ENCODE assay signal across 20 cellular contexts in the genomic region with DNA sequence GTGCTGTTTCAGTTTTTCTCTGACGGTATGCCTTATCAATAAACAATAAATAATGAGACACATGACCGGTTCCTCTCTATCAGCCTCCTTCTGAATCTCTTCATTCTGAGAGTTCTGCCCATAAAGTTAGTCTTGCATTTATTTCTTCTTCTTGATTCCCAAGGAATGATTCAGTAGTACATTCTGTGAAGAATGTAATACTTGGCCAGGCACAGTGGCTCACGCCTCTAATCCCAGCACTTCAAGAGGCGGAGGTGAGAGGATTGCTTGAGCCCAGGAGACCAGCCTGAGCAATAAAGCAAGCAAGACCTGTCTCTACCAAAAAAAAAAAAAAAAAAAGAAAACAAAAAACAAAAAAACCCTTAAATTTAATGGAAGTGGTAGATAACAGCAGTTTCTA. TPM values are rescaled to one million over a fixed set of nuclear protein-coding genes. Genes with fewer than 3 reads are reported as not detected.
DNase-seq lines count a peak whose midpoint lies in the region; ATAC-seq and TF ChIP-seq lines count a peak whose summit lies in the region.
"Had no signal": no experiment of that assay in that cellular context is flagged by ENCODE, and none has a peak within 500 bp of the region (broad histone marks: within the 10 kb centered on the region; RNA-seq: fewer than 3 reads in every experiment).

No MANE protein-coding gene starts in this region.

- no peaks in the 10 kb centered on the region for H3K36me3 Mint-ChIP-seq in endodermal cell (ENCODE audit: low read depth)
- no peaks in the 10 kb centered on the region for H3K36me3 Mint-ChIP-seq in activated naive CD4-positive, alpha-beta T cell treated with anti-CD3 and anti-CD28 coated beads, Interleukin-2, amount 10 ng/mL, durations not matched to agents 7 days and 5 days
- H3K36me3 Mint-ChIP-seq: WTC11 had no signal

- no peaks in the 10 kb centered on the region for H3K36me3 ChIP-seq in endodermal cell (ENCODE audit: control insufficient read depth, insufficient read depth, low read length)
- H3K36me3 ChIP-seq in psoas muscle (ENCODE audit: insufficient read depth in 1 of 2, low read depth in 1 of 2) = no peaks in the 10 kb centered on the region
- H3K36me3 ChIP-seq: SJCRH30 had no signal

- no peaks in the 10 kb centered on the region for H3K27me3 Mint-ChIP-seq in endodermal cell (ENCODE audit: insufficient read depth)
- H3K27me3 Mint-ChIP-seq in activated naive CD4-positive, alpha-beta T cell treated with anti-CD3 and anti-CD28 coated beads, Interleukin-2, amount 10 ng/mL, durations not matched to agents 7 days and 5 days = no peaks in the 10 kb centered on the region
- H3K27me3 Mint-ChIP-seq: activated naive CD8-positive, alpha-beta T cell; T-helper 17 cell had no signal

- H3K4me3 ChIP-seq in endodermal cell (ENCODE audit: low read length) (peak overlapping the region; percentile 61), psoas muscle (peak overlapping the region; percentile 14)
- H3K4me3 ChIP-seq: BLaER1 treated with 17β-estradiol and CSF1 and Interleukin-3, amounts not matched to agents 10 nM and 100 nM; SJCRH30; testis had no signal

- DNase-seq in COLO668 (lab: John Stamatoyannopoulos, UW; ENCODE audit: unreplicated experiment) = peak; percentile 5
- peak; percentile 49 for DNase-seq in G401 (ENCODE audit: low spot score)
- peak; percentile 69 for DNase-seq in endodermal cell
- no peak for DNase-seq in psoas muscle
- DNase-seq in activated naive CD4-positive, alpha-beta T cell treated with anti-CD3 and anti-CD28 coated beads, Interleukin-2, amount 10 ng/mL, durations not matched to agents 7 days and 5 days = no peak
- DNase-seq in RKO (ENCODE audit: low spot score) = no peak
- DNase-seq in cortex of kidney (lab: John Stamatoyannopoulos, UW) = no peak
- DNase-seq: activated CD8-positive, alpha-beta T cell treated with anti-CD3 and anti-CD28 coated beads, Interleukin-2, amount 10 ng/mL, durations not matched to agents 7 days and 5 days; activated T-cell treated with anti-CD3 and anti-CD28 coated beads, Interleukin-2, amount 50 U/mL, for 48 hours; DMS153; hippocampal formation; NCI-H226; occipital lobe; SJCRH30; T-helper 17 cell; testis had no signal

- H3K9me3 ChIP-seq in endodermal cell (ENCODE audit: control insufficient read depth, low read length) (no peaks in the 10 kb centered on the region), psoas muscle (no peaks in the 10 kb centered on the region)
- H3K9me3 ChIP-seq: BLaER1 treated with 17β-estradiol and CSF1 and Interleukin-3, amounts not matched to agents 10 nM and 100 nM; SJCRH30; testis had no signal

- H3K4me3 Mint-ChIP-seq in endodermal cell = peak overlapping the region; percentile 26
- no peak overlapping the region for H3K4me3 Mint-ChIP-seq in activated naive CD4-positive, alpha-beta T cell treated with anti-CD3 and anti-CD28 coated beads, Interleukin-2, amount 10 ng/mL, durations not matched to agents 7 days and 5 days
- H3K4me3 Mint-ChIP-seq: activated CD8-positive, alpha-beta T cell treated with anti-CD3 and anti-CD28 coated beads, Interleukin-2, amount 10 ng/mL, durations not matched to agents 7 days and 5 days; activated naive CD8-positive, alpha-beta T cell; T-helper 17 cell; WTC11 had no signal

- H3K4me1 Mint-ChIP-seq in endodermal cell = peaks cover 51% of the 10 kb centered on the region
- no peaks in the 10 kb centered on the region for H3K4me1 Mint-ChIP-seq in activated naive CD4-positive, alpha-beta T cell treated with anti-CD3 and anti-CD28 coated beads, Interleukin-2, amount 10 ng/mL, durations not matched to agents 7 days and 5 days

- no peak for TF ChIP-seq CTCF in endodermal cell (conservative IDR thresholded peaks at IDR 0.05)
- no peak for TF ChIP-seq CTCF in psoas muscle (IDR thresholded peaks at IDR 0.05)

- no peak overlapping the region for H3K9ac ChIP-seq in endodermal cell (ENCODE audit: extremely low read depth, low read length, poor library complexity, severe bottlenecking)
- H3K9ac ChIP-seq: BLaER1 treated with 17β-estradiol and CSF1 and Interleukin-3, amounts not matched to agents 10 nM and 100 nM had no signal

- in situ Hi-C loops in G401 (cut with HindIII; ENCODE audit: low sequenced_read_pairs) = no loop called here

- no peak overlapping the region for H3K27ac Mint-ChIP-seq in endodermal cell
- no peak overlapping the region for H3K27ac Mint-ChIP-seq in activated naive CD4-positive, alpha-beta T cell treated with anti-CD3 and anti-CD28 coated beads, Interleukin-2, amount 10 ng/mL, durations not matched to agents 7 days and 5 days
- H3K27ac Mint-ChIP-seq: activated CD8-positive, alpha-beta T cell treated with anti-CD3 and anti-CD28 coated beads, Interleukin-2, amount 10 ng/mL, durations not matched to agents 7 days and 5 days; activated naive CD8-positive, alpha-beta T cell; WTC11 had no signal

- H3K27me3 ChIP-seq in endodermal cell (ENCODE audit: control insufficient read depth, insufficient read depth, low read length, poor library complexity, severe bottlenecking) (no peaks in the 10 kb centered on the region), psoas muscle (ENCODE audit: insufficient read depth in 3 of 3, low read length in 2 of 3) (no peaks in the 10 kb centered on the region)
- H3K27me3 ChIP-seq: BLaER1 treated with 17β-estradiol and CSF1 and Interleukin-3, amounts not matched to agents 10 nM and 100 nM; SJCRH30; testis had no signal

- ATAC-seq in psoas muscle = peak in 2 of 4 donors; percentile 80 to 81
- ATAC-seq: activated CD8-positive, alpha-beta T cell treated with anti-CD3 and anti-CD28 coated beads, Interleukin-2, amount 10 ng/mL, durations not matched to agents 7 days and 5 days; HCT116; T-helper 17 cell; WTC11 had no signal

- WGBS in endodermal cell (ENCODE audit: insufficient coverage in 1 of 2, insufficient read length in 1 of 2), 2 experiments = 75 to 78% methylated on average over 2 to 4 of the region's 4 CpGs
- 48 to 92% (median 78%) methylated on average over 4 of the region's 4 CpGs for whole genome bisulfite sequencing in psoas muscle, 3 donors

- H3K4me1 ChIP-seq in endodermal cell (ENCODE audit: control insufficient read depth, insufficient read depth, low read length) = peaks cover 8% of the 10 kb centered on the region
- H3K4me1 ChIP-seq in psoas muscle = peaks cover 56% of the 10 kb centered on the region
- H3K4me1 ChIP-seq: testis had no signal

- H3K9me3 Mint-ChIP-seq in endodermal cell = no peaks in the 10 kb centered on the region
- no peaks in the 10 kb centered on the region for H3K9me3 Mint-ChIP-seq in activated naive CD4-positive, alpha-beta T cell treated with anti-CD3 and anti-CD28 coated beads, Interleukin-2, amount 10 ng/mL, durations not matched to agents 7 days and 5 days

- CTCF ChIA-PET in activated naive CD4-positive, alpha-beta T cell treated with anti-CD3 and anti-CD28 coated beads, Interleukin-2, amount 10 ng/mL, durations not matched to agents 7 days and 5 days (lab: Charles Lee) = no interaction called here

- intact Hi-C loops in psoas muscle (cut with DNase I) = no loop called here

- H3K27ac ChIP-seq in endodermal cell (ENCODE audit: low read depth, low read length) (no peak overlapping the region), psoas muscle (no peak overlapping the region)
- H3K27ac ChIP-seq: BLaER1 treated with 17β-estradiol and CSF1 and Interleukin-3, amounts not matched to agents 10 nM and 100 nM; SJCRH30; testis had no signal

RNA-seq across cellular contexts. Expression of gene PAM, which starts 53.9 kb away (rescaled TPM):
- 1.2 TPM in 1 of 2 replicates, not detected in the other for total RNA-seq in G401 (2014; rRNA removed; shearing (Covaris generic))
- 10 to 100 TPM; 32.9 to 38.2 TPM for total RNA-seq in endodermal cell
- 165 TPM for polyA plus RNA-seq in endodermal cell (2013, experiment 1 of 2)
- polyA plus RNA-seq in endodermal cell (2013, experiment 2 of 2) = 169 TPM
- 100 to 1,000 TPM in 3 of 4 donors, 10 to 100 TPM in 1; 99.1 to 279 (median 191) TPM for total RNA-seq in psoas muscle
- polyA plus RNA-seq in psoas muscle = 100 to 1,000 TPM in 2 of 3 donors, 10 to 100 TPM in 1; 29.5 to 193 (median 139) TPM

Comparison
In these comparisons a context has a peak if more than half of its experiments do, and no peak if none do; other contexts are left out.
1. DNase-seq: peak in COLO668 (single experiment), G401 (single experiment) and endodermal cell (single experiment); none in psoas muscle (0 of 2), activated naive CD4-positive, alpha-beta T cell treated with anti-CD3 and anti-CD28 coated beads, Interleukin-2, amount 10 ng/mL, durations not matched to agents 7 days and 5 days (single experiment), RKO (single experiment) and cortex of kidney (single experiment).
2. RNA of gene PAM, which starts 53.9 kb away (total RNA-seq): 99.1 to 279 TPM in psoas muscle and 32.9 to 38.2 TPM in endodermal cell; 1.2 TPM in G401; every median in the first group is over 10 times any median in the second.